Comparison of ENCODE assay signal across 1 cellular context in the genomic region with DNA sequence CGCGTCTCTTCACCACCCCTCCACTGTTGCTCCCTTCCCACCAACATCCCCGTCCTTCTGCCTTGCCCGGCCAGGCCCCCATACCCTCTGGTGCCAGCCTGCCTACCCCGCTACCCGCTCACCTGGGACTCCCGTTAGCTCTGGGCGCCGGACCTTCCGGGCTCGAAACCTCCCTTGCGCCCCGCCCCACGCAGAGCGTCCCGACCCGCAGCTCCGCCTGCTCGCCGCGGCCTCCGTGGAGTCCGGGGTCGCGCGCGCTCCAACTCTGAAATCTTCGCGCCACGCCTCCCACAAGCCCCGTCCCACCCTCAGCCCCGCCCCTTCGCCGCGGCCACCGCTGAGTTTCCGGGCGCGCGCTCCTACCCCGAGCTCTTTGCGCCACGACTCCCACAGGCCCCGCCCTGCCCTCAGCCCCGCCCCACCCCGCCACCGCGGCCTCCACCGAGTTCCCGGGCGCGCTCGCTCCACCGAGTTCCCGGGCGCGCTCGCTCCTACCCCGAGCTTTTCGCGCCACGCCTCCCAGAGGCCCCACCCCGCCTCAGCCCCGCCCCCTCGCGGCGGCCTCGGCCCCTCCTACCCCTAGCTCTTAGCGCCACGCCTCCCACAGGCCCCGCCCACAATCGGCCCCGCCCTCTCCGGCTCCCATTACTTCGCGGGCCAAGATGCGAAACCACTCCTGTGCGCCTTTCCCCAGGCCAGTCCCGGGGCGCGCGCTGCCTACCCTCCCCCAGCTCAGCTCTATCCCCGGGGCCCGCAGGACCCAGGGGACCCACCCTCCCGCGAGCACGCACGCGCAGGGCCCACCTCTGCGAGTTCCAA.
TF ChIP-seq lines count a peak whose summit lies in the region.

A gene (minus strand): TSS at position 267 of the 819 bp plus-strand sequence. CDS start 5,617 bp downstream, outside the sequence.

TF ChIP-seq in GM12878, 131 proteins besides CTCF, POLR2A, EP300 and RAD21 (continued from another document):
- TF ChIP-seq, protein P1, sequence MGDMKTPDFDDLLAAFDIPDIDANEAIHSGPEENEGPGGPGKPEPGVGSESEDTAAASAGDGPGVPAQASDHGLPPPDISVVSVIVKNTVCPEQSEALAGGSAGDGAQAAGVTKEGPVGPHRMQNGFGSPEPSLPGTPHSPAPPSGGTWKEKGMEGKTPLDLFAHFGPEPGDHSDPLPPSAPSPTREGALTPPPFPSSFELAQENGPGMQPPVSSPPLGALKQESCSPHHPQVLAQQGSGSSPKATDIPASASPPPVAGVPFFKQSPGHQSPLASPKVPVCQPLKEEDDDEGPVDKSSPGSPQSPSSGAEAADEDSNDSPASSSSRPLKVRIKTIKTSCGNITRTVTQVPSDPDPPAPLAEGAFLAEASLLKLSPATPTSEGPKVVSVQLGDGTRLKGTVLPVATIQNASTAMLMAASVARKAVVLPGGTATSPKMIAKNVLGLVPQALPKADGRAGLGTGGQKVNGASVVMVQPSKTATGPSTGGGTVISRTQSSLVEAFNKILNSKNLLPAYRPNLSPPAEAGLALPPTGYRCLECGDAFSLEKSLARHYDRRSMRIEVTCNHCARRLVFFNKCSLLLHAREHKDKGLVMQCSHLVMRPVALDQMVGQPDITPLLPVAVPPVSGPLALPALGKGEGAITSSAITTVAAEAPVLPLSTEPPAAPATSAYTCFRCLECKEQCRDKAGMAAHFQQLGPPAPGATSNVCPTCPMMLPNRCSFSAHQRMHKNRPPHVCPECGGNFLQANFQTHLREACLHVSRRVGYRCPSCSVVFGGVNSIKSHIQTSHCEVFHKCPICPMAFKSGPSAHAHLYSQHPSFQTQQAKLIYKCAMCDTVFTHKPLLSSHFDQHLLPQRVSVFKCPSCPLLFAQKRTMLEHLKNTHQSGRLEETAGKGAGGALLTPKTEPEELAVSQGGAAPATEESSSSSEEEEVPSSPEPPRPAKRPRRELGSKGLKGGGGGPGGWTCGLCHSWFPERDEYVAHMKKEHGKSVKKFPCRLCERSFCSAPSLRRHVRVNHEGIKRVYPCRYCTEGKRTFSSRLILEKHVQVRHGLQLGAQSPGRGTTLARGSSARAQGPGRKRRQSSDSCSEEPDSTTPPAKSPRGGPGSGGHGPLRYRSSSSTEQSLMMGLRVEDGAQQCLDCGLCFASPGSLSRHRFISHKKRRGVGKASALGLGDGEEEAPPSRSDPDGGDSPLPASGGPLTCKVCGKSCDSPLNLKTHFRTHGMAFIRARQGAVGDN (IDR thresholded peaks at IDR 0.05), result 0 out of 2 replicates have a peak, but pooled peaks have one; percentile 21
- no peak for TF ChIP-seq ZNF24 (IDR thresholded peaks at IDR 0.05)
- TF ChIP-seq BCL11A (IDR thresholded peaks at IDR 0.05; ENCODE audit: low read depth, low read length), result no peak
- TF ChIP-seq PML (IDR thresholded peaks at IDR 0.05; ENCODE audit: low read length), result no peak
- no peak for TF ChIP-seq RAD51 (IDR thresholded peaks at IDR 0.05)
- TF ChIP-seq IKZF2 (IDR thresholded peaks at IDR 0.05), result 0 out of 4 replicates have a peak, but pooled peaks of 1 of the 2 experiments have one; percentile 7
- TF ChIP-seq GATAD2B (conservative IDR thresholded peaks at IDR 0.05; ENCODE audit: low read depth), result peak; percentile 73
- peak; percentile 53 for TF ChIP-seq SP1 (IDR thresholded peaks at IDR 0.05; ENCODE audit: low read depth, low read length)
- TF ChIP-seq MEF2B (IDR thresholded peaks at IDR 0.05; ENCODE audit: partially characterized antibody, poor library complexity, severe bottlenecking), result peak; percentile 84
- TF ChIP-seq, protein P2, sequence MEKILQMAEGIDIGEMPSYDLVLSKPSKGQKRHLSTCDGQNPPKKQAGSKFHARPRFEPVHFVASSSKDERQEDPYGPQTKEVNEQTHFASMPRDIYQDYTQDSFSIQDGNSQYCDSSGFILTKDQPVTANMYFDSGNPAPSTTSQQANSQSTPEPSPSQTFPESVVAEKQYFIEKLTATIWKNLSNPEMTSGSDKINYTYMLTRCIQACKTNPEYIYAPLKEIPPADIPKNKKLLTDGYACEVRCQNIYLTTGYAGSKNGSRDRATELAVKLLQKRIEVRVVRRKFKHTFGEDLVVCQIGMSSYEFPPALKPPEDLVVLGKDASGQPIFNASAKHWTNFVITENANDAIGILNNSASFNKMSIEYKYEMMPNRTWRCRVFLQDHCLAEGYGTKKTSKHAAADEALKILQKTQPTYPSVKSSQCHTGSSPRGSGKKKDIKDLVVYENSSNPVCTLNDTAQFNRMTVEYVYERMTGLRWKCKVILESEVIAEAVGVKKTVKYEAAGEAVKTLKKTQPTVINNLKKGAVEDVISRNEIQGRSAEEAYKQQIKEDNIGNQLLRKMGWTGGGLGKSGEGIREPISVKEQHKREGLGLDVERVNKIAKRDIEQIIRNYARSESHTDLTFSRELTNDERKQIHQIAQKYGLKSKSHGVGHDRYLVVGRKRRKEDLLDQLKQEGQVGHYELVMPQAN (conservative IDR thresholded peaks at IDR 0.05), result peak; percentile 80
- TF ChIP-seq MXI1 (IDR thresholded peaks at IDR 0.05; ENCODE audit: low read depth, low read length), result peak; percentile 58; the same call in 1 of the 2 replicates
- TF ChIP-seq NR2C1 (IDR thresholded peaks at IDR 0.05), result 0 out of 2 replicates have a peak, but pooled peaks have one; percentile 12
- TF ChIP-seq SMAD5 (IDR thresholded peaks at IDR 0.05; ENCODE audit: low read depth), result 0 out of 2 replicates have a peak, but pooled peaks have one; percentile 50
- TF ChIP-seq SMARCA5 (IDR thresholded peaks at IDR 0.05), result peak; percentile 67; the same call in 1 of the 2 replicates
